8 cellular contexts compared by ENCODE assay signal in genomic region chr15:101121511-101122090, GRCh38.
DNase-seq lines count a peak whose midpoint lies in the region; ATAC-seq, FAIRE-seq and TF ChIP-seq lines count a peak whose summit lies in the region.

No MANE protein-coding gene starts in this region.

- ATAC-seq in HG03460 (IDR thresholded peaks at IDR 0.05; ENCODE audit: unreplicated experiment): peak; percentile 59

- CTCF ChIA-PET in H1 (lab: Charles Lee; ENCODE audit: partially characterized antibody): interaction anchor here (0.6 to 4.0 kb wide), 27 partner anchors 9 to 206 kb away, joined by 3 to 14 read pairs (median 4); partner anchors contain the start of gene CHSY1

- H2BK5ac ChIP-seq in H1 (ENCODE audit: low read depth, low read length): peak overlapping the region; percentile 4; the same call in 1 of the 2 replicates

- peak; percentile 38 to 49 for TF ChIP-seq RAD21 in H1 (IDR thresholded peaks at IDR 0.05 in 1 of 2, conservative IDR thresholded peaks at IDR 0.05 in 1 of 2; ENCODE audit: low read depth in 2 of 2, low read length in 2 of 2)

- H3K4ac ChIP-seq in H1 (replicated peaks; ENCODE audit: insufficient read length, low read depth, low read length): no peak overlapping the region

- no peak overlapping the region for H3K4me2 ChIP-seq in H1 (ENCODE audit: insufficient read depth in 1 of 2, low read depth in 2 of 2, low read length in 2 of 2)

- no peaks in the 10 kb centered on the region for H3K9me3 ChIP-seq in WERI-Rb-1 (ENCODE audit: severe bottlenecking)
- no peaks in the 10 kb centered on the region for H3K9me3 ChIP-seq in H1 (ENCODE audit: insufficient read depth in 2 of 2, low read depth in 1 of 2, low read length in 1 of 2)
- no peaks in the 10 kb centered on the region for H3K9me3 ChIP-seq in stomach

- no peak overlapping the region for H4K5ac ChIP-seq in H1 (ENCODE audit: insufficient read length, low read depth, low read length)

- H3K23ac ChIP-seq in H1 (ENCODE audit: insufficient read length): no peak overlapping the region

- DNase-seq in NCI-H82 (lab: John Stamatoyannopoulos, UW) (peak; percentile 29), NCI-H82 treated with DMSO at 0.1 percent for 48 hours (lab: John Stamatoyannopoulos, UW; ENCODE audit: unreplicated experiment) (no peak), WERI-Rb-1 (peak; percentile 76), H1 (ENCODE audit: low read depth in 1 of 2, low spot score in 2 of 2) (peak in 1 of 2 experiments; percentile 78), midbrain (lab: John Stamatoyannopoulos, UW) (peak; percentile 28), stomach (peak; percentile 73), T1000 (lab: John Stamatoyannopoulos, UW) (no peak)

- no peak overlapping the region for H2BK120ac ChIP-seq in H1 (replicated peaks; ENCODE audit: low read depth, low read length)

- no peaks in the 10 kb centered on the region for H3K27me3 ChIP-seq in WERI-Rb-1 (ENCODE audit: insufficient read depth, low read depth, severe bottlenecking)
- no peaks in the 10 kb centered on the region for H3K27me3 ChIP-seq in H1 (replicated peaks in 1 of 4; ENCODE audit: control insufficient read depth in 3 of 4, extremely low read depth in 1 of 4, insufficient read depth in 3 of 4, low read length in 3 of 4)
- H3K27me3 ChIP-seq in stomach: no peaks in the 10 kb centered on the region

- H3K23me2 ChIP-seq in H1 (ENCODE audit: low read depth, low read length): no peaks in the 10 kb centered on the region

- H3K4me1 ChIP-seq in H1 (replicated peaks in 1 of 4; ENCODE audit: control insufficient read depth in 3 of 4, insufficient read depth in 4 of 4, low read length in 3 of 4) (peaks cover 0 to 12% (median 8%) of the 10 kb centered on the region in 4 experiments; a peak in 5 of 7 replicates), stomach (peaks cover 10 to 30% (median 24%) of the 10 kb centered on the region in 4 donors)

- H4K8ac ChIP-seq in H1 (ENCODE audit: extremely low read depth, insufficient read depth, low read length): 0 out of 2 replicates have a peak overlapping the region, but pooled peaks have one; percentile 46

- H3K27ac ChIP-seq in WERI-Rb-1 (peak overlapping the region; percentile 42), H1 (ENCODE audit: low read depth, low read length) (no peak overlapping the region), stomach (peak overlapping the region; percentile 3 to 76 (median 73))

- H3K79me2 ChIP-seq in H1 (ENCODE audit: control insufficient read depth in 1 of 2, insufficient read depth in 2 of 2, low read length in 2 of 2): no peaks in the 10 kb centered on the region

- WGBS in H1 (ENCODE audit: extremely low coverage in 1 of 2, insufficient coverage in 1 of 2, insufficient read length in 1 of 2, insufficient replicate concordance in 2 of 2, low coverage in 1 of 2, low lambda C conversion rate in 2 of 2, missing lambda C conversion rate in 1 of 2), 2 experiments: 64% methylated on average over 21 of the region's 26 CpGs; no CpG with 5 or more reads in 1 of the 2 experiments
- 6 to 15% (median 11%) methylated on average over 18 to 26 of the region's 26 CpGs for WGBS in stomach, 5 donors

- H3K14ac ChIP-seq in H1 (ENCODE audit: insufficient read length): no peak overlapping the region

- TF ChIP-seq EP300 in H1 (IDR thresholded peaks at IDR 0.05; ENCODE audit: borderline replicate concordance in 1 of 2, low read depth in 2 of 2, low read length in 2 of 2) (no peak), stomach (IDR thresholded peaks at IDR 0.05) (no peak)

- H3K4me3 ChIP-seq in WERI-Rb-1 (ENCODE audit: low read depth, low read length): peak overlapping the region; percentile 13
- no peak overlapping the region for H3K4me3 ChIP-seq in H1 (ENCODE audit: extremely low read depth in 1 of 4, insufficient read depth in 2 of 4, low read depth in 3 of 4, low read length in 4 of 4)
- H3K4me3 ChIP-seq in stomach: peak overlapping the region; percentile 24 to 28 (median 26)

- POLR2A ChIA-PET in H1 (lab: Charles Lee; ENCODE audit: partially characterized antibody): interaction anchor here (0.6 to 1.9 kb wide), 2 partner anchors 10 to 146 kb away, joined by 4 read pairs; no protein-coding TSS in a partner anchor

- no peak for FAIRE-seq in H1 (lab: Jason Lieb, UNC)

- H3K9ac ChIP-seq in H1 (replicated peaks in 1 of 4; ENCODE audit: extremely low read depth in 1 of 4, low read depth in 3 of 4, low read length in 3 of 4): no peak overlapping the region

- H2BK15ac ChIP-seq in H1 (ENCODE audit: low read length): peak overlapping the region; percentile 3; the same call in 1 of the 2 replicates

- no peak overlapping the region for H2AK5ac ChIP-seq in H1 (ENCODE audit: low read depth, low read length)

- H2BK20ac ChIP-seq in H1 (ENCODE audit: low read length): no peak overlapping the region

- no peaks in the 10 kb centered on the region for H4K20me1 ChIP-seq in H1 (replicated peaks in 1 of 2; ENCODE audit: control insufficient read depth in 1 of 2, insufficient read depth in 2 of 2, low read length in 2 of 2)

- intact Hi-C loops in stomach (cut with DNase I; ENCODE audit: low total_unique reads): no loop called here

- no peaks in the 10 kb centered on the region for H3K79me1 ChIP-seq in H1 (ENCODE audit: low read depth, low read length)

- peak overlapping the region; percentile 15; the same call in 1 of the 2 replicates for H2AFZ ChIP-seq in H1 (ENCODE audit: low read length)

- peak overlapping the region; percentile 68; the same call in 1 of the 2 replicates for H3K18ac ChIP-seq in H1 (ENCODE audit: extremely low read depth, low read length)

- no peak overlapping the region for H3K56ac ChIP-seq in H1 (replicated peaks; ENCODE audit: insufficient read length, low read depth, low read length)

- peak overlapping the region; percentile 75; the same call in 1 of the 2 replicates for H2BK12ac ChIP-seq in H1 (ENCODE audit: low read depth, low read length)

- H4K91ac ChIP-seq in H1 (replicated peaks; ENCODE audit: insufficient read length, low read length): peak overlapping the region; percentile 22

- TF ChIP-seq POLR2A in H1 (IDR thresholded peaks at IDR 0.05; ENCODE audit: control extremely low read depth in 1 of 2, low read depth in 2 of 2, low read length in 2 of 2) (no peak), stomach (IDR thresholded peaks at IDR 0.05) (no peak)

- H3K36me3 ChIP-seq in WERI-Rb-1 (no peaks in the 10 kb centered on the region), H1 (ENCODE audit: control insufficient read depth in 2 of 4, insufficient read depth in 4 of 4, low read length in 3 of 4) (no peaks in the 10 kb centered on the region), stomach (no peaks in the 10 kb centered on the region)

- TF ChIP-seq CTCF in WERI-Rb-1 (IDR thresholded peaks at IDR 0.05; ENCODE audit: low read depth, low read length) (peak; percentile 49; the same call in 1 of the 2 replicates), H1 (IDR thresholded peaks at IDR 0.05; ENCODE audit: control extremely low read depth in 1 of 3, insufficient read depth in 1 of 3, low read depth in 1 of 3, low read length in 3 of 3) (peak; percentile 18 to 34 (median 32); a peak in 3 of 4 replicates), stomach (IDR thresholded peaks at IDR 0.05) (peak in 2 of 7 experiments; percentile 21 to 30)

TF ChIP-seq in H1, 55 proteins besides CTCF, POLR2A, EP300 and RAD21:
- TF ChIP-seq SP4 (IDR thresholded peaks at IDR 0.05; ENCODE audit: low read length): no peak
- no peak for TF ChIP-seq BCL11A (IDR thresholded peaks at IDR 0.05; ENCODE audit: low read depth in 2 of 2, low read length in 2 of 2)
- TF ChIP-seq CTBP2 (IDR thresholded peaks at IDR 0.05; ENCODE audit: borderline replicate concordance, insufficient read depth, insufficient read length, low read length): no peak
- no peak for TF ChIP-seq CBX5 (IDR thresholded peaks at IDR 0.05; ENCODE audit: low read depth, low read length)
- TF ChIP-seq RBBP5 (IDR thresholded peaks at IDR 0.05; ENCODE audit: borderline replicate concordance, low read depth, low read length): no peak
- no peak for TF ChIP-seq KDM4A (IDR thresholded peaks at IDR 0.05; ENCODE audit: low read depth, low read length, severe bottlenecking)
- no peak for TF ChIP-seq MAX (IDR thresholded peaks at IDR 0.05)
- no peak for TF ChIP-seq CEBPB (IDR thresholded peaks at IDR 0.05; ENCODE audit: low read depth, low read length)
- TF ChIP-seq, protein P1, sequence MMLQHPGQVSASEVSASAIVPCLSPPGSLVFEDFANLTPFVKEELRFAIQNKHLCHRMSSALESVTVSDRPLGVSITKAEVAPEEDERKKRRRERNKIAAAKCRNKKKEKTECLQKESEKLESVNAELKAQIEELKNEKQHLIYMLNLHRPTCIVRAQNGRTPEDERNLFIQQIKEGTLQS (IDR thresholded peaks at IDR 0.05; ENCODE audit: insufficient read depth, low read depth, low read length): no peak
- no peak for TF ChIP-seq RNF2 (IDR thresholded peaks at IDR 0.05; ENCODE audit: borderline replicate concordance, low read depth, low read length, missing control alignments, poor library complexity, severe bottlenecking)
- TF ChIP-seq KDM1A (IDR thresholded peaks at IDR 0.05; ENCODE audit: borderline replicate concordance, low read length): no peak
- no peak for TF ChIP-seq GABPA (IDR thresholded peaks at IDR 0.05; ENCODE audit: borderline replicate concordance, insufficient read depth, low read length)

Comparison
In these comparisons a context has a peak if more than half of its experiments do, and no peak if none do; other contexts are left out.
1. DNase-seq: peak in NCI-H82 (single experiment), WERI-Rb-1 (single experiment), midbrain (single experiment) and stomach (single experiment); none in NCI-H82 treated with DMSO at 0.1 percent for 48 hours (single experiment) and T1000 (single experiment).
2. H3K4me3 ChIP-seq: peak in WERI-Rb-1 (single experiment) and stomach (4 of 4); none in H1 (0 of 4).